ENCODE assay signal across 8 cellular contexts in the genomic region with DNA sequence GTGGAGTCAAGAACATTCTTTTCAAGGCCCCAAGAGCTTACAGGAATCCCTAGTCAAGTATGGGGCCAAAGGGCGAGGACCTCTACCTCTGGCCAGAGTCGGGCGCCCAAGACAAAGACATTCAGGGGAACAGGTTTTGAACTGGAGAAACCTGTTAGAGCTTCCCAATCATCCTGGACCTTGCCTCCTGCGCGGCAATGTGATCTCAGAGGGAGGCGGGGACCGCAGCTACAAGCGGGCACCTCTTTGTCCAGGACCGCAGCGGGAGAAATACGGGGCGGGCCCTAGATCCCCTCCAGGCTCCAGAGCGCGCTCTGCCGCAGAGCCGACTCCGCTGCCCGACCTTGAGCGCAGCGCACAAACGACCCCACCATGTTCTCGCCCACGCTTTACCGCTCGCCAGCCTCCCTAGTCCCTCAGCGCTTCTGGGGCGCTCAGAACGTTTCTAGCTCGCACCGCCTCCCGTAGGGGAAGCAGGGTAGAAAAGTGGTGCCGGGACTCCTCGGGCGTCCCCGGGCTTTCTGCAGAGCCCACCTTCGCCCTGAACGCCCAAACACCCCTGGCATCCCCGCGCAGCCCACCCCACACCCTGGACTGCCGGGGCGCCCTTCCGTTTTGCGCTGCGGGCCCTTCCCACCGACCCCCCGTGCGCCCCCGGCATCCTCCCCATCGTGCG. TPM values are rescaled to one million over a fixed set of nuclear protein-coding genes. Genes with fewer than 3 reads are reported as not detected.
DNase-seq lines count a peak whose midpoint lies in the region; ATAC-seq and TF ChIP-seq lines count a peak whose summit lies in the region.

No MANE protein-coding gene starts in this region.

- H3K4me3 ChIP-seq in vagina: peak overlapping the region; percentile 60 to 69

- H3K9me3 ChIP-seq in vagina: no peaks in the 10 kb centered on the region

- intact Hi-C loops in vagina (cut with DNase I): no loop called here

- no peak for TF ChIP-seq CTCF in vagina (IDR thresholded peaks at IDR 0.05)

- peak; percentile 45 for ATAC-seq in HG02571 (IDR thresholded peaks at IDR 0.05; ENCODE audit: unreplicated experiment)

- H3K36me3 ChIP-seq in vagina: no peaks in the 10 kb centered on the region

- DNase-seq in DMS114 treated with DMSO at 0.1 percent for 48 hours (lab: John Stamatoyannopoulos, UW; ENCODE audit: unreplicated experiment) (peak; percentile 17), NCI-H2196 treated with DMSO at 0.1 percent for 48 hours (lab: John Stamatoyannopoulos, UW; ENCODE audit: unreplicated experiment) (peak; percentile 66), germinal center (ENCODE audit: low spot score) (peak; percentile 38), occipital lobe (lab: John Stamatoyannopoulos, UW) (peak; percentile 26), vagina (ENCODE audit: extremely low spot score in 2 of 2) (no peak), NCI-H226 (no peak)
- DNase-seq in activated T-cell treated with anti-CD3 and anti-CD28 coated beads, Interleukin-2, amount 50 U/mL, for 48 hours: peak; percentile 49 to 59

- peak overlapping the region; percentile 8 for H3K27ac ChIP-seq in vagina

- peaks cover 15% of the 10 kb centered on the region for H3K4me1 ChIP-seq in vagina

- TF ChIP-seq POLR2A in vagina (IDR thresholded peaks at IDR 0.05): no peak

- no peaks in the 10 kb centered on the region for H3K27me3 ChIP-seq in vagina

RNA-seq across cellular contexts. Expression of a gene that starts 28.1 kb away (rescaled TPM):
- total RNA-seq in occipital lobe (15.3 TPM), vagina (7.4 TPM)

RNA-seq across cellular contexts. Expression of a gene that starts 50.1 kb away (rescaled TPM):
- total RNA-seq in occipital lobe: not detected
- not detected for total RNA-seq in vagina

RNA-seq across cellular contexts. Expression of a gene that starts 52.7 kb away (rescaled TPM):
- 169 TPM for total RNA-seq in occipital lobe
- total RNA-seq in vagina: 99.4 TPM

Comparison
In these comparisons a context has a peak if more than half of its experiments do, and no peak if none do; other contexts are left out.
1. DNase-seq: peak in DMS114 treated with DMSO at 0.1 percent for 48 hours (single experiment), NCI-H2196 treated with DMSO at 0.1 percent for 48 hours (single experiment), activated T-cell treated with anti-CD3 and anti-CD28 coated beads, Interleukin-2, amount 50 U/mL, for 48 hours (2 of 2), germinal center (single experiment) and occipital lobe (single experiment); none in vagina (0 of 2) and NCI-H226 (single experiment).